1 cellular context compared by ENCODE assay signal in the genomic region with DNA sequence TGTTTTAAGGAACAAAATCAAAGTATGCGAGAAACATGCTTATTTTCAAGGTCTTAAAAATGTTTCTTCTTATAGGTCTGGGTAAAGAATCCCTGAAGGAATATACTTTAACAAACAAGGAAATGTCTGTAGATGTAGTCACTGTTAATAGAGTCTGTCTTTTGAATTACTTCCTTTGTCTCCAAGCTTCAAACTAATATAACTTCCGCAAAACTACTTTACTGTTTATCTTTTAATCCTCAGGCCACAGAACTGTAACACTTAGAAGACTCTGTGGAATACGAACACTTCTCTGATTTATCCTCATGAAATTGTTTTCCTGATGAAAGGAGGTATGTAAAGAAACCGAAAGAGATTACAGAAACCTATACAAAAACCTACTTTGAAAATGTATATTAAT.
TF ChIP-seq lines count a peak whose summit lies in the region.

No MANE protein-coding gene starts in this region.

TF ChIP-seq in HepG2, 621 proteins besides CTCF, POLR2A, EP300 and RAD21 (continued from another document):
- TF ChIP-seq, protein P1, sequence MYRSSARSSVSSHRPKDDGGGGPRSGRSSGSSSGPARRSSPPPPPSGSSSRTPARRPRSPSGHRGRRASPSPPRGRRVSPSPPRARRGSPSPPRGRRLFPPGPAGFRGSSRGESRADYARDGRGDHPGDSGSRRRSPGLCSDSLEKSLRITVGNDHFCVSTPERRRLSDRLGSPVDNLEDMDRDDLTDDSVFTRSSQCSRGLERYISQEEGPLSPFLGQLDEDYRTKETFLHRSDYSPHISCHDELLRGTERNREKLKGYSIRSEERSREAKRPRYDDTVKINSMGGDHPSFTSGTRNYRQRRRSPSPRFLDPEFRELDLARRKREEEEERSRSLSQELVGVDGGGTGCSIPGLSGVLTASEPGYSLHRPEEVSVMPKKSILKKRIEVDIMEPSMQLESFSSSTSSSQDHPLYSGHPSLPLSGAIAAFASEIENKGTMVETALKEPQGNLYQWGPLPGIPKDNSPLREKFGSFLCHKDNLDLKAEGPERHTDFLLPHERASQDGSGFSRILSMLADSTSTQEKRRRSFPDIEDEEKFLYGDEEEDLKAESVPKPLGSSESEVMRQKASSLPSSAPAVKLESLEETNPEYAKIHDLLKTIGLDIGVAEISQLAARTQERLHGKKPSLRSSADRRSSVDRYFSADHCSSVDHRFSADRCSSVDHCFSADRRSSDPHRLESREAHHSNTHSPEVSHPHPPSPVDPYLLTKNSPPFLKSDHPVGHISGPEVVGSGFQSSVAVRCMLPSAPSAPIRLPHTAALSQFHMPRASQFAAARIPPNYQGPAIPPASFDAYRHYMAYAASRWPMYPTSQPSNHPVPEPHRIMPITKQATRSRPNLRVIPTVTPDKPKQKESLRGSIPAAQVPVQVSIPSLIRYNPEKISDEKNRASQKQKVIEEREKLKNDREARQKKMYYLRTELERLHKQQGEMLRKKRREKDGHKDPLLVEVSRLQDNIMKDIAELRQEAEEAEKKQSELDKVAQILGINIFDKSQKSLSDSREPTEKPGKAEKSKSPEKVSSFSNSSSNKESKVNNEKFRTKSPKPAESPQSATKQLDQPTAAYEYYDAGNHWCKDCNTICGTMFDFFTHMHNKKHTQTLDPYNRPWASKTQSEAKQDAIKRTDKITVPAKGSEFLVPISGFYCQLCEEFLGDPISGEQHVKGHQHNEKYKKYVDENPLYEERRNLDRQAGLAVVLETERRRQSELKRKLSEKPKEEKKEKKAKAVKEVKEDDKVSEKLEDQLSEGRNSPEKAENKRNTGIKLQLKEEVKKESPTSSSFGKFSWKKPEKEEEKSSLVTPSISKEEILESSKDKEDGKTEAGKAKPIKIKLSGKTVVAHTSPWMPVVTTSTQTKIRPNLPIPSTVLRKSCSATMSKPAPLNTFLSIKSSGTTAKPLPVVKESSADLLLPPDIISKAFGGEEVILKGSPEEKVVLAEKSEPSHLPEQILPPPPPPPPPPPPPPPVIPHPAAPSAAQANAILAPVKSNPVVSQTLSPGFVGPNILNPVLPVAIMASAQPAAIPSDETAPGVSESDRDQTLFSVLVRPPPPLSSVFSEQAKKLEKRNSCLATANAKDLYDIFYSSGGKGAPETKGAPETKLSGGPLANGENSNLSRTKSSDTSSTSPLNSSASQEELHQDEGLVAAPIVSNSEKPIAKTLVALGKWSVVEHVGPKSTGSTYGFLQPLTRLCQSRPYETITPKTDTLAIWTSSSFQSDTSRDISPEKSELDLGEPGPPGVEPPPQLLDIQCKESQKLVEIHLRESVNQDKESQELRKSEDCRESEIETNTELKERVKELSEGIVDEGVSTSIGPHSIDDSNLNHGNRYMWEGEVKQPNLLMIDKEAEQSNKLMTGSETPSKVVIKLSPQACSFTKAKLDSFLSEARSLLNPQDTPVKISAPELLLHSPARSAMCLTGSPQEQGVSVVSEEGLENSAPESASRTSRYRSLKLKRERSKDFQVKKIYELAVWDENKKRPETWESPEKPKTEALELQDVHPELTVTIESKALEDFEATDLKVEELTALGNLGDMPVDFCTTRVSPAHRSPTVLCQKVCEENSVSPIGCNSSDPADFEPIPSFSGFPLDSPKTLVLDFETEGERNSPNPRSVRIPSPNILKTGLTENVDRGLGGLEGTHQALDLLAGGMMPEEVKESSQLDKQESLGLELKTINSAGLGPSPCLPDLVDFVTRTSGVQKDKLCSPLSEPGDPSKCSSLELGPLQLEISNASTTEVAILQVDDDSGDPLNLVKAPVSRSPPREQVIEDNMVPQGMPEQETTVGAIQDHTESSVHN (CRISPR knock-in tag; IDR thresholded peaks at IDR 0.05), result no peak
- no peak for TF ChIP-seq SRY (CRISPR knock-in tag; IDR thresholded peaks at IDR 0.05)
